In the genomic region with DNA sequence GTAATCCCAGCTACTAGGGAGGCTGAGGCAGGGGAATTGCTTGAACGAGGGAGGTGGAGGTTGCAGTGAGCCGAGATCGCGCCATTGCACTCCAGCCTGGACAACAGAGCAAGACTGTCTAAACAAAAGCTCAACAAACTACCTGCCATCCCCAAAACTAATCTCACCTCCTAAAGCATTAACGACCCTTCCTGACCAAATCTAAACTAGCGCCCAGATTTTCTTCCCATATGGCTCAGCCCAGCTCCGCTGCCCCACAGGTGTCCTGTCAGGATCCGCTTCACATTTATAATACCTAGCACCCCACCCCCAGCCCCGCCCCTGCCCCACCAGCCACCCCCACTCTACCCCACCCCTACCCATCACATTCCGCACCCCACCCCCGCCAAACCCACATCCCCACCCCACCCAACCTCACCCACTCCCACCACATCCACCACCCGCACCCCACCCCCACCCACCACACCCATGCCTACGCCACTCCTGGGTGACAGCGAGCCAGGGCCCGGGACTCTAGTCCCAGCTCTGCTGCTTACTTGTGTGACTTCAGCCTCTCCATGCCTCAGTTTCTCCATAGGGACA, we compare ENCODE assay signal across 8 cellular contexts. TPM values are rescaled to one million over a fixed set of nuclear protein-coding genes. Genes with fewer than 3 reads are reported as not detected.
DNase-seq lines count a peak whose midpoint lies in the region; ATAC-seq, FAIRE-seq and TF ChIP-seq lines count a peak whose summit lies in the region.

No MANE protein-coding gene starts in this region.

- H3K9ac ChIP-seq in endothelial cell of umbilical vein (replicated peaks; ENCODE audit: extremely low read depth, insufficient read depth, low read length): peak overlapping the region; percentile 75

- H3K79me2 ChIP-seq in endothelial cell of umbilical vein (ENCODE audit: control insufficient read depth, insufficient read depth, low read length): peaks cover 33% of the 10 kb centered on the region

- FAIRE-seq in endothelial cell of umbilical vein (lab: Jason Lieb, UNC) (no peak), GM12892 (lab: Jason Lieb, UNC) (no peak)

- H3K27me3 ChIP-seq in endothelial cell of umbilical vein (ENCODE audit: control insufficient read depth in 2 of 2, insufficient read depth in 2 of 2, low read length in 2 of 2): no peaks in the 10 kb centered on the region
- no peaks in the 10 kb centered on the region for H3K27me3 ChIP-seq in neuron (ENCODE audit: insufficient read depth, low read length)

- dilution Hi-C loops in endothelial cell of umbilical vein (cut with MboI; ENCODE audit: extremely low pct_ligation_motif_present, low sequenced_read_pairs): no loop called here

- TF ChIP-seq POLR2A in endothelial cell of umbilical vein (IDR thresholded peaks at IDR 0.05; ENCODE audit: low read depth, low read length): no peak
- no peak for TF ChIP-seq POLR2A in GM12892 (IDR thresholded peaks at IDR 0.05; ENCODE audit: low read depth, low read length)

- intact Hi-C loops in endothelial cell of umbilical vein (cut with micrococcal nuclease): no loop called here

- H3K9me3 ChIP-seq in endothelial cell of umbilical vein (replicated peaks; ENCODE audit: control insufficient read depth, insufficient read depth, low read length) (no peaks in the 10 kb centered on the region), neuron (ENCODE audit: low read length) (no peaks in the 10 kb centered on the region)

- no TSS peak for BruUV-seq in endothelial cell of umbilical vein (replicated peaks; lab: Mats Ljungman, UMichigan)

- H2AFZ ChIP-seq in endothelial cell of umbilical vein (ENCODE audit: low read depth, low read length) (peak overlapping the region; percentile 80), neuron (ENCODE audit: low read depth, low read length) (peak overlapping the region; percentile 94)

- CTCF ChIA-PET in endothelial cell of umbilical vein (lab: Charles Lee): interaction anchor here (1.7 to 4.2 kb wide), 3 partner anchors 16 to 105 kb away, joined by 4 to 210 read pairs (median 39); a partner anchor contains a TSS

- H3K4me3 ChIP-seq in WI38 (ENCODE audit: low read depth, low read length) (peak overlapping the region; percentile 85), endothelial cell of umbilical vein (replicated peaks in 1 of 3; ENCODE audit: insufficient read depth in 1 of 3, low read depth in 1 of 3, low read length in 3 of 3) (peak overlapping the region; percentile 54 to 73 (median 68)), neuron (ENCODE audit: low read length) (peak overlapping the region; percentile 87)

- peaks cover 5% of the 10 kb centered on the region for H3K4me1 ChIP-seq in endothelial cell of umbilical vein (ENCODE audit: control insufficient read depth, extremely low read depth, insufficient read depth, low read length)
- peaks cover 17% of the 10 kb centered on the region for H3K4me1 ChIP-seq in neuron (ENCODE audit: insufficient read depth, low read length)

- H3K36me3 ChIP-seq in endothelial cell of umbilical vein (ENCODE audit: control insufficient read depth in 2 of 2, extremely low read depth in 1 of 2, insufficient read depth in 2 of 2, low read length in 2 of 2) (no peaks in the 10 kb centered on the region), neuron (ENCODE audit: insufficient read depth, low read length) (peaks cover 5% of the 10 kb centered on the region)

- no peak for TF ChIP-seq CTCF in WI38 (IDR thresholded peaks at IDR 0.05; ENCODE audit: low read depth, low read length)
- no peak for TF ChIP-seq CTCF in endothelial cell of umbilical vein (IDR thresholded peaks at IDR 0.05; ENCODE audit: extremely low read depth in 1 of 2, insufficient read depth in 1 of 2, low read depth in 1 of 2, low read length in 2 of 2)

- POLR2A ChIA-PET in endothelial cell of umbilical vein (lab: Charles Lee): interaction anchor here (3.0 kb wide), 1 partner anchor 108 kb away, joined by 10 read pairs; a partner anchor contains a TSS

- H4K20me1 ChIP-seq in endothelial cell of umbilical vein (replicated peaks; ENCODE audit: control insufficient read depth, extremely low read depth, insufficient read depth, low read length): no peaks in the 10 kb centered on the region

- ATAC-seq in HG02938 (IDR thresholded peaks at IDR 0.05; ENCODE audit: unreplicated experiment): peak; percentile 22

- no peaks in the 10 kb centered on the region for H3K9me1 ChIP-seq in endothelial cell of umbilical vein (replicated peaks; ENCODE audit: control insufficient read depth, extremely low read depth, insufficient read depth, low read length)

- DNase-seq in NCI-H146 (lab: John Stamatoyannopoulos, UW): peak; percentile 12
- DNase-seq in NCI-H146 treated with DMSO at 0.1 percent for 48 hours (lab: John Stamatoyannopoulos, UW; ENCODE audit: unreplicated experiment): no peak
- DNase-seq in endothelial cell of umbilical vein (ENCODE audit: low read depth, low spot score): no peak
- DNase-seq in GM12892 (ENCODE audit: insufficient read length): no peak
- DNase-seq in activated effector memory CD4-positive, alpha-beta T cell treated with Interleukin-2 at 50 U/mL for 16 hours: no peak

- H3K27ac ChIP-seq in endothelial cell of umbilical vein (ENCODE audit: insufficient read depth, low read depth, low read length): peak overlapping the region; percentile 72

- H3K4me2 ChIP-seq in endothelial cell of umbilical vein (ENCODE audit: insufficient read depth, low read length): peak overlapping the region; percentile 49

TF ChIP-seq in endothelial cell of umbilical vein, 7 proteins besides CTCF, POLR2A, EP300 and RAD21:
- TF ChIP-seq GATA2 (IDR thresholded peaks at IDR 0.05; ENCODE audit: insufficient read depth, insufficient read length, low read depth, low read length): no peak
- TF ChIP-seq MYC (IDR thresholded peaks at IDR 0.05; ENCODE audit: low read depth, low read length): no peak
- TF ChIP-seq, protein P1, sequence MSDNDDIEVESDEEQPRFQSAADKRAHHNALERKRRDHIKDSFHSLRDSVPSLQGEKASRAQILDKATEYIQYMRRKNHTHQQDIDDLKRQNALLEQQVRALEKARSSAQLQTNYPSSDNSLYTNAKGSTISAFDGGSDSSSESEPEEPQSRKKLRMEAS (IDR thresholded peaks at IDR 0.05; ENCODE audit: insufficient read depth, insufficient read length): no peak
- no peak for TF ChIP-seq JUN (IDR thresholded peaks at IDR 0.05; ENCODE audit: borderline replicate concordance, insufficient read depth, insufficient read length, low read depth)
- TF ChIP-seq EZH2 (IDR thresholded peaks at IDR 0.05; ENCODE audit: borderline replicate concordance, low read depth, low read length, severe bottlenecking): no peak
- no peak for TF ChIP-seq POLR2AphosphoS5 (IDR thresholded peaks at IDR 0.05; ENCODE audit: insufficient read depth, low read depth, low read length)
- no peak for TF ChIP-seq FOS (IDR thresholded peaks at IDR 0.05; ENCODE audit: borderline replicate concordance, insufficient read depth, low read length)

RNA-seq across cellular contexts. Expression of a gene that starts 0.6 kb away (rescaled TPM):
- total RNA-seq in endothelial cell of umbilical vein: 22.9 and 23.0 TPM in 2 replicates
- 20.4 and 21.3 TPM in 2 replicates for polyA plus RNA-seq in endothelial cell of umbilical vein
- 15.6 and 18.9 TPM in 2 replicates for polyA plus RNA-seq in endothelial cell of umbilical vein (2011; cell fraction: cytosol; rRNA removed)
- polyA plus RNA-seq in endothelial cell of umbilical vein (2011; cell fraction: nucleus; rRNA removed): 16.4 and 18.1 TPM in 2 replicates
- polyA plus RNA-seq in endothelial cell of umbilical vein (2012): 19.5 and 19.6 TPM in 2 replicates
- 7.4 and 9.1 TPM in 2 replicates for polyA minus RNA-seq in endothelial cell of umbilical vein
- polyA minus RNA-seq in endothelial cell of umbilical vein (2011; cell fraction: cytosol; rRNA and poly(A)+ RNA removed): 3.4 TPM
- 5.0 and 5.3 TPM in 2 replicates for polyA minus RNA-seq in endothelial cell of umbilical vein (2011; cell fraction: nucleus; rRNA and poly(A)+ RNA removed)
- 13.4 TPM for polyA plus RNA-seq in GM12892 (2012; ENCODE audit: missing spikeins)

RNA-seq across cellular contexts. Expression of a gene that starts 49.2 kb away (rescaled TPM):
- total RNA-seq in endothelial cell of umbilical vein: 4.0 and 5.5 TPM in 2 replicates
- 5.5 and 8.4 TPM in 2 replicates for polyA plus RNA-seq in endothelial cell of umbilical vein
- 2.3 and 3.7 TPM in 2 replicates for polyA plus RNA-seq in endothelial cell of umbilical vein (2011; cell fraction: cytosol; rRNA removed)
- 1.9 and 2.7 TPM in 2 replicates for polyA plus RNA-seq in endothelial cell of umbilical vein (2011; cell fraction: nucleus; rRNA removed)
- polyA plus RNA-seq in endothelial cell of umbilical vein (2012): 3.7 and 4.9 TPM in 2 replicates
- polyA minus RNA-seq in endothelial cell of umbilical vein: 2.8 and 4.4 TPM in 2 replicates
- 2.5 TPM for polyA minus RNA-seq in endothelial cell of umbilical vein (2011; cell fraction: cytosol; rRNA and poly(A)+ RNA removed)
- polyA minus RNA-seq in endothelial cell of umbilical vein (2011; cell fraction: nucleus; rRNA and poly(A)+ RNA removed): 0.77 and 2.6 TPM in 2 replicates
- polyA plus RNA-seq in GM12892 (2012; ENCODE audit: missing spikeins): 2.5 TPM
